13 cellular contexts compared by ENCODE assay signal in the genomic region with DNA sequence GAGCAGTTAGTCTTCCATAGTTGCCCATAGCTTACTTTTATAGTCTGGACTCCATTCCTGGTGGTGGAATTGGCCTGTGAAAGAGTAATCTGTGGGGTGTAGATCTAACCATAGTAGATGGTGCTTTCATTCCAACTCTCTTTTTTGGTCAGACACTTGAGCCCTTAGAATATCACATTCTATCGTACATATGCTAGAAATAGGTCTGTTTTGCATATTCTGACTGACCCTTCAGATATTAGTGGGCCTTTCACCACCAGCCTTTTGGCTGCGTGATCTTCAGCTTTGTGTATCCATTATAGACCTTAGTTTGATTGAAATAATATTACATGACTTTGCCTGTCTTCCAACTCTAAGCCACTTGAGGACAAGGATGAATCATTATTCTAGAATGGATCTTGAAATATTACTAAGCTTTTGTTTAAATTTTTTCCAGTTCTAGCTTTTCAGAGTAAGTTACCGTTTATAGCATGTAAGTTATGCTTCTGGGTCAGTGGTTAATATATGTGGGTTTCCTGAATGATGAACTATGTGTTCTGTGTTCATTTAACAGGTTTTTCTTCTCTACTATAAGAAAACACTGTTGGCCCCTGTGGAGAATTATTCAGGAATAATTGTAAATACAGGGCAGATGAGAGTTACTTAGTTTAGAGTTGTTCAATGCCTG. TPM values are rescaled to one million over a fixed set of nuclear protein-coding genes. Genes with fewer than 3 reads are reported as not detected.
DNase-seq lines count a peak whose midpoint lies in the region; ATAC-seq, FAIRE-seq and TF ChIP-seq lines count a peak whose summit lies in the region.
"Had no signal": no experiment of that assay in that cellular context is flagged by ENCODE, and none has a peak within 500 bp of the region (broad histone marks: within the 10 kb centered on the region; RNA-seq: fewer than 3 reads in every experiment).

No MANE protein-coding gene starts in this region.

- WGBS in GM12878 (ENCODE audit: insufficient coverage, insufficient replicate concordance, low lambda C conversion rate, missing lambda C conversion rate) = 12% methylated on average over 3 of the region's 3 CpGs
- 62 to 76% (median 68%) methylated on average over 3 of the region's 3 CpGs for WGBS in spleen, 5 donors

- H3K27ac ChIP-seq in BLaER1 (no peak overlapping the region), GM12878 (ENCODE audit: control insufficient read depth, insufficient read depth) (peak overlapping the region; percentile 24; the same call in 1 of the 2 replicates), spleen (peak overlapping the region in 1 of 8 donors; percentile 39)
- H3K27ac ChIP-seq: C4-2B, thoracic aorta had no signal

- peak overlapping the region; percentile 3; the same call in 1 of the 2 replicates for H3K4me2 ChIP-seq in BLaER1
- peak overlapping the region; percentile 5 for H3K4me2 ChIP-seq in GM12878 (ENCODE audit: control insufficient read depth, insufficient read depth)

- H3K36me3 ChIP-seq in BLaER1 (peaks cover 88% of the 10 kb centered on the region), GM12878 (ENCODE audit: control insufficient read depth in 2 of 2, insufficient read depth in 2 of 2, low read length in 1 of 2) (peaks cover 0 to 3% of the 10 kb centered on the region in 2 experiments; a peak in 1 of 4 replicates), spleen (peaks cover 0 to 46% (median 2%) of the 10 kb centered on the region in 6 donors)
- H3K36me3 ChIP-seq: thoracic aorta had no signal

- no peak for TF ChIP-seq CTCF in GM12878 (IDR thresholded peaks at IDR 0.05 in 2 of 3, conservative IDR thresholded peaks at IDR 0.05 in 1 of 3; ENCODE audit: control insufficient read depth in 2 of 3, extremely low read depth in 1 of 3, insufficient read depth in 1 of 3, low read depth in 3 of 3, low read length in 3 of 3)
- no peak for TF ChIP-seq CTCF in spleen (IDR thresholded peaks at IDR 0.05 in 8 of 11, conservative IDR thresholded peaks at IDR 0.05 in 3 of 11)

- peaks cover 33% of the 10 kb centered on the region for H3K4me1 ChIP-seq in BLaER1
- H3K4me1 ChIP-seq in GM12878 (ENCODE audit: control insufficient read depth, insufficient read depth, low read length) = peaks cover 13% of the 10 kb centered on the region
- H3K4me1 ChIP-seq in spleen = peaks cover 40 to 99% (median 80%) of the 10 kb centered on the region in 6 donors

- DNase-seq in GM12878 (ENCODE audit: low read depth, low spot score) = no peak
- DNase-seq in RPMI8226 = no peak
- DNase-seq in activated gamma-delta T cell treated with Interleukin-2 at 50 U/mL for 16 hours = no peak
- DNase-seq in left colon = no peak
- no peak for DNase-seq in spleen
- DNase-seq: heart right ventricle, NCI-H446 treated with DMSO at 0.1 percent for 48 hours had no signal

- no peak for TF ChIP-seq RAD21 in GM12878 (IDR thresholded peaks at IDR 0.05; ENCODE audit: insufficient read depth, low read depth, low read length)

- POLR2A ChIA-PET in GM12878 (lab: Charles Lee) = interaction anchor here (0.6 to 1.2 kb wide), 4 partner anchors 9 to 141 kb away, joined by 3 to 9 read pairs (median 4); a partner anchor contains a TSS

- in situ Hi-C loops in GM12878 (cut with MboI) = no loop called here

- H3K27me3 ChIP-seq in BLaER1 (no peaks in the 10 kb centered on the region), GM12878 (replicated peaks in 1 of 2; ENCODE audit: control insufficient read depth in 2 of 2, insufficient read depth in 2 of 2, low read length in 1 of 2) (no peaks in the 10 kb centered on the region), spleen (replicated peaks in 1 of 7) (no peaks in the 10 kb centered on the region)
- H3K27me3 ChIP-seq: heart right ventricle had no signal

- peaks cover 89% of the 10 kb centered on the region for H3K79me2 ChIP-seq in GM12878 (ENCODE audit: control insufficient read depth, insufficient read depth, low read length)

- no peak for TF ChIP-seq EP300 in GM12878 (IDR thresholded peaks at IDR 0.05; ENCODE audit: borderline replicate concordance in 1 of 2, control insufficient read depth in 1 of 2, low read depth in 2 of 2, low read length in 2 of 2)

- TSS peak; percentile 8 for BruUV-seq in GM12878 (replicated peaks; lab: Mats Ljungman, UMichigan)

- no peak for TF ChIP-seq POLR2A in GM12878 (IDR thresholded peaks at IDR 0.05; ENCODE audit: low read depth, low read length)
- no peak for TF ChIP-seq POLR2A in spleen (IDR thresholded peaks at IDR 0.05)

- peak; percentile 67 for ATAC-seq in GM18498 (IDR thresholded peaks at IDR 0.05; ENCODE audit: unreplicated experiment)
- ATAC-seq in HG02870 (IDR thresholded peaks at IDR 0.05; ENCODE audit: unreplicated experiment) = peak; percentile 75
- ATAC-seq in GM12878 = peak; percentile 73
- ATAC-seq in left colon = no peak
- ATAC-seq: heart right ventricle, Right ventricle myocardium inferior had no signal

- peaks cover 100% of the 10 kb centered on the region for H4K20me1 ChIP-seq in BLaER1
- peaks cover 7% of the 10 kb centered on the region for H4K20me1 ChIP-seq in GM12878 (ENCODE audit: control insufficient read depth, insufficient read depth)

- peaks cover 33% of the 10 kb centered on the region for H3K9me3 ChIP-seq in BLaER1
- no peaks in the 10 kb centered on the region; the same call in 2 of the 3 replicates for H3K9me3 ChIP-seq in GM12878 (replicated peaks; ENCODE audit: control insufficient read depth, insufficient read depth, low read length)
- H3K9me3 ChIP-seq in spleen = no peaks in the 10 kb centered on the region
- H3K9me3 ChIP-seq: heart right ventricle, thoracic aorta had no signal

- H3K4me3 ChIP-seq in BLaER1 (no peak overlapping the region), GM12878 (peak overlapping the region; percentile 43; the same call in 1 of the 2 replicates), spleen (no peak overlapping the region)
- H3K4me3 ChIP-seq: heart right ventricle, thoracic aorta had no signal

- intact Hi-C loops in GM12878 (cut with micrococcal nuclease; ENCODE audit: unreplicated experiment) = loop anchor here (5.0 kb wide), 1 partner anchor 53 kb away; no protein-coding TSS in a partner anchor
- intact Hi-C loops in left colon (cut with DNase I, micrococcal nuclease) = no loop called here
- intact Hi-C loops in spleen (cut with DNase I; ENCODE audit: low total_unique reads) = no loop called here

- CTCF ChIA-PET in GM12878 (lab: Yijun Ruan, JAX) = interaction anchor here (0.7 to 5.6 kb wide), 6 partner anchors 11 to 117 kb away, joined by 3 to 26 read pairs (median 4); no protein-coding TSS in a partner anchor

- H2AFZ ChIP-seq in GM12878 (ENCODE audit: control insufficient read depth, low read depth, low read length) = no peak overlapping the region

- RAD21 ChIA-PET in GM12878 (lab: Charles Lee; ENCODE audit: unreplicated experiment) = no interaction called here

- SMC1A ChIA-PET in GM12878 (lab: Charles Lee; ENCODE audit: uncharacterized antibody, unreplicated experiment) = interaction anchor here (0.6 to 2.2 kb wide), 8 partner anchors 9 to 228 kb away, joined by 3 to 11 read pairs (median 4); a partner anchor contains a TSS

- H3K9ac ChIP-seq in BLaER1 (no peak overlapping the region), GM12878 (ENCODE audit: control insufficient read depth, insufficient read depth, low read length) (no peak overlapping the region)

- FAIRE-seq in GM12878 (lab: Jason Lieb, UNC) = no peak

TF ChIP-seq in GM12878, 131 proteins besides CTCF, POLR2A, EP300 and RAD21 (continues in another document):
- TF ChIP-seq MEF2B (IDR thresholded peaks at IDR 0.05; ENCODE audit: partially characterized antibody, poor library complexity, severe bottlenecking) (peak; percentile 31), JUNB (IDR thresholded peaks at IDR 0.05) (peak; percentile 54; the same call in 1 of the 2 replicates), WRNIP1 (IDR thresholded peaks at IDR 0.05; ENCODE audit: borderline replicate concordance, low read depth, low read length) (no peak), NFIC (IDR thresholded peaks at IDR 0.05; ENCODE audit: low read depth, low read length) (peak; percentile 53), ZNF274 (IDR thresholded peaks at IDR 0.05; ENCODE audit: insufficient read depth, insufficient read length) (no peak), RUNX3 (IDR thresholded peaks at IDR 0.05; ENCODE audit: low read length) (peak; percentile 68)
- TF ChIP-seq, protein P1, sequence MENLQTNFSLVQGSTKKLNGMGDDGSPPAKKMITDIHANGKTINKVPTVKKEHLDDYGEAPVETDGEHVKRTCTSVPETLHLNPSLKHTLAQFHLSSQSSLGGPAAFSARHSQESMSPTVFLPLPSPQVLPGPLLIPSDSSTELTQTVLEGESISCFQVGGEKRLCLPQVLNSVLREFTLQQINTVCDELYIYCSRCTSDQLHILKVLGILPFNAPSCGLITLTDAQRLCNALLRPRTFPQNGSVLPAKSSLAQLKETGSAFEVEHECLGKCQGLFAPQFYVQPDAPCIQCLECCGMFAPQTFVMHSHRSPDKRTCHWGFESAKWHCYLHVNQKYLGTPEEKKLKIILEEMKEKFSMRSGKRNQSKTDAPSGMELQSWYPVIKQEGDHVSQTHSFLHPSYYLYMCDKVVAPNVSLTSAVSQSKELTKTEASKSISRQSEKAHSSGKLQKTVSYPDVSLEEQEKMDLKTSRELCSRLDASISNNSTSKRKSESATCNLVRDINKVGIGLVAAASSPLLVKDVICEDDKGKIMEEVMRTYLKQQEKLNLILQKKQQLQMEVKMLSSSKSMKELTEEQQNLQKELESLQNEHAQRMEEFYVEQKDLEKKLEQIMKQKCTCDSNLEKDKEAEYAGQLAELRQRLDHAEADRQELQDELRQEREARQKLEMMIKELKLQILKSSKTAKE (IDR thresholded peaks at IDR 0.05; ENCODE audit: low read depth, poor library complexity, severe bottlenecking) = no peak

RNA-seq across cellular contexts. Expression of a gene that starts 8.7 kb away (rescaled TPM):
- 50.5 and 54.9 TPM in 2 replicates for total RNA-seq in GM12878 (2013; cell fraction: nucleolus; rRNA removed)
- total RNA-seq in GM12878 (2014; rRNA removed) = 42.2 and 44.4 TPM in 2 replicates
- 73.7 and 75.3 TPM in 2 replicates for total RNA-seq in GM12878 (2014; rRNA removed; fragmentation: Illumina TruSeq; extraction: Trizol)
- total RNA-seq in GM12878 (2021) = 151 and 171 TPM in 2 replicates
- polyA plus RNA-seq in GM12878 (2011; ENCODE audit: low read depth) = 84.8 TPM
- 212 and 237 TPM in 2 replicates for polyA plus RNA-seq in GM12878 (2011; rRNA removed)
- 163 and 202 TPM in 2 replicates for polyA plus RNA-seq in GM12878 (2011; cell fraction: cytosol; rRNA removed)
- 39.0 and 42.1 TPM in 2 replicates for polyA plus RNA-seq in GM12878 (2011; cell fraction: nucleus; rRNA removed)
- polyA plus RNA-seq in GM12878 (2012) = 118 and 135 TPM in 2 replicates
- polyA plus RNA-seq in GM12878 (2014; fragmentation: Illumina TruSeq; extraction: Trizol) = 200 and 201 TPM in 2 replicates
- polyA plus RNA-seq in GM12878 (2014; fragmentation: Nextera tagmentation; extraction: Ambion mirVana) = 10 to 100 TPM; 40.3 to 43.0 TPM
- polyA plus RNA-seq in GM12878 (2014; rRNA removed) = 136 and 148 TPM in 2 replicates
- polyA plus RNA-seq in GM12878 (2016; fragmentation: Nextera tagmentation; extraction: Ambion mirVana) = 100 to 1,000 TPM; 175 to 183 TPM
- 132 and 142 TPM in 2 replicates for polyA minus RNA-seq in GM12878 (2011; rRNA and poly(A)+ RNA removed)
- polyA minus RNA-seq in GM12878 (2011; cell fraction: cytosol; rRNA and poly(A)+ RNA removed) = 53.9 and 75.5 TPM in 2 replicates
- polyA minus RNA-seq in GM12878 (2011; cell fraction: nucleus; rRNA and poly(A)+ RNA removed) = 15.8 and 25.5 TPM in 2 replicates
- total RNA-seq in left colon = 100 to 1,000 TPM; 254 to 307 TPM
- total RNA-seq in spleen = 100 to 1,000 TPM; 133 to 227 (median 199) TPM
- polyA plus RNA-seq in spleen = 100 to 1,000 TPM in 2 of 3 donors, 10 to 100 TPM in 1; 82.3 to 150 (median 114) TPM
